ENCODE assay signal across 14 cellular contexts in the genomic region with DNA sequence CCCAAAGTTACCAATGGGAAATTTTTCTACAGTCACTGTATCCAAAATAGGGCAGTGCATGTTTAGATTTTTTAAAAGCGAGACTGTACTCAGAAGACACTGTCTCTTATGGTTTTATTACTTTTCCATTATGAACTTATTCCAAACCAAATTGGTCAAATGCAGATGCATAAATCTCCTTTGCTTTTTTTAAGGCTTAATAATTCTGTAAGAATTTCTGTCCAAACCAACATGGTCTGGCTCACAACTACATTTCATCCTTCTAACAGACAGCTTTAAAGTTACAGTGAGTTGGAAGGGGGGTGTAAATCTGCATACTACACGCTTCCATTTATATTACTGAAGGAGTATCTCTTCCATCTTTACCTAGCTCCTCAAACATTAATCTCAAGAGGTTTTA.
DNase-seq lines count a peak whose midpoint lies in the region; ATAC-seq and TF ChIP-seq lines count a peak whose summit lies in the region.
"Had no signal": no experiment of that assay in that cellular context is flagged by ENCODE, and none has a peak within 500 bp of the region (broad histone marks: within the 10 kb centered on the region; RNA-seq: fewer than 3 reads in every experiment).

No MANE protein-coding gene starts in this region.

- H3K4me3 ChIP-seq in BJ (ENCODE audit: low read depth, low read length) (no peak overlapping the region), astrocyte of the cerebellum (ENCODE audit: low read depth, low read length) (no peak overlapping the region)
- H3K4me3 ChIP-seq: GM23338 had no signal

- H3K36me3 ChIP-seq in BJ (ENCODE audit: control insufficient read depth, insufficient read depth, low read length): no peaks in the 10 kb centered on the region

- no peak for ATAC-seq in GM19463 (IDR thresholded peaks at IDR 0.05; ENCODE audit: unreplicated experiment)
- no peak for ATAC-seq in GM21381 (IDR thresholded peaks at IDR 0.05; ENCODE audit: unreplicated experiment)
- ATAC-seq: GM23338 had no signal

- in situ Hi-C loops in astrocyte of the cerebellum (cut with HindIII; ENCODE audit: low sequenced_read_pairs): no loop called here

- DNase-seq in BJ (ENCODE audit: low read depth) (peak; percentile 13), astrocyte of the cerebellum (ENCODE audit: low read depth) (peak; percentile 29), fibroblast of peridontal ligament (ENCODE audit: extremely low read depth) (peak; percentile 51), stromal cell of bone marrow (ENCODE audit: low read depth) (peak; percentile 31)
- no peak for DNase-seq in stimulated activated naive CD4-positive, alpha-beta T cell (lab: John Stamatoyannopoulos, UW)
- DNase-seq: 8988T; CD4-positive, alpha-beta T cell; DMS153; DMS79; GF-D8; HCEC 1CT had no signal

- H3K27me3 ChIP-seq in BJ (ENCODE audit: control insufficient read depth, insufficient read depth, low read length): no peaks in the 10 kb centered on the region

- TF ChIP-seq CTCF in BJ (IDR thresholded peaks at IDR 0.05; ENCODE audit: insufficient read depth, low read depth, low read length): no peak
- TF ChIP-seq CTCF in astrocyte of the cerebellum (IDR thresholded peaks at IDR 0.05; ENCODE audit: low read depth, low read length, missing control alignments): no peak

- POLR2A ChIA-PET in BJ (lab: Charles Lee): no interaction called here

- CTCF ChIA-PET in BJ (lab: Yijun Ruan, JAX): no interaction called here

Comparison
In these comparisons a context has a peak if more than half of its experiments do, and no peak if none do; other contexts are left out.
1. DNase-seq: peak in BJ (single experiment), astrocyte of the cerebellum (single experiment), fibroblast of peridontal ligament (single experiment) and stromal cell of bone marrow (single experiment); none in stimulated activated naive CD4-positive, alpha-beta T cell (0 of 6).